Comparison of ENCODE assay signal across 18 cellular contexts in genomic region chr5:76476639-76477038, GRCh38.
"Had no signal": no experiment of that assay in that cellular context is flagged by ENCODE, and none has a peak within 500 bp of the region (broad histone marks: within the 10 kb centered on the region; RNA-seq: fewer than 3 reads in every experiment).

No MANE protein-coding gene starts in this region.

- DNase-seq: activated CD4-positive, alpha-beta T cell treated with anti-CD3 and anti-CD28 coated beads, Interleukin-2, amount 50 U/mL, for 1 hour; activated CD4-positive, CD25-positive, alpha-beta regulatory T cell; activated effector memory CD4-positive, alpha-beta T cell treated with anti-CD3 and anti-CD28 coated beads, Interleukin-2, amount 50 U/mL, for 16 hours; activated naive CD8-positive, alpha-beta T cell treated with anti-CD3 and anti-CD28 coated beads, Interleukin-2, amount 10 ng/mL, durations not matched to agents 7 days and 5 days; activated T-cell treated with anti-CD3 and anti-CD28 coated beads for 4 hours; anterior cingulate cortex; cerebellar nuclear complex; islet precursor cell; left lung; right cardiac atrium; SW 1271; upper lobe of left lung had no signal

- H3K4me3 ChIP-seq: left lung, prostate gland, SJSA1, skin epidermis, upper lobe of left lung had no signal

- H3K4me1 ChIP-seq: SJSA1 had no signal

- H3K27ac ChIP-seq: left lung, prostate gland, SJSA1, skin epidermis, upper lobe of left lung had no signal

- H3K27me3 ChIP-seq: left lung, SJSA1, upper lobe of left lung had no signal

- H3K9me3 Mint-ChIP-seq: neural crest cell had no signal

- ATAC-seq: left lung, right cardiac atrium had no signal

- H3K9me3 ChIP-seq: left lung, prostate gland, SJSA1, upper lobe of left lung had no signal

- H3K36me3 ChIP-seq: left lung, prostate gland, SJSA1, upper lobe of left lung had no signal

- H3K4me3 Mint-ChIP-seq: activated naive CD8-positive, alpha-beta T cell treated with anti-CD3 and anti-CD28 coated beads, Interleukin-2, amount 10 ng/mL, durations not matched to agents 7 days and 5 days; neural crest cell; stimulated activated naive CD8-positive, alpha-beta T cell treated with anti-CD3 and anti-CD28 coated beads, Interleukin-15, Interleukin-2, amounts not matched to agents 100 ng/mL and 50 ng/mL, for 24 hours; T-helper 2 cell treated with Interferon-gamma antibody and Interleukin-4, amounts not matched to agents 5 μg/mL and 100 μg/mL, for 36 hours had no signal

- H3K27ac Mint-ChIP-seq: T-helper 2 cell treated with Interferon-gamma antibody and Interleukin-4, amounts not matched to agents 5 μg/mL and 100 μg/mL, for 36 hours had no signal

- H3K27me3 Mint-ChIP-seq: activated naive CD8-positive, alpha-beta T cell treated with anti-CD3 and anti-CD28 coated beads, Interleukin-2, amount 10 ng/mL, durations not matched to agents 7 days and 5 days; stimulated activated naive CD8-positive, alpha-beta T cell treated with anti-CD3 and anti-CD28 coated beads, Interleukin-15, Interleukin-2, amounts not matched to agents 100 ng/mL and 50 ng/mL, for 24 hours had no signal
